12 cellular contexts compared by ENCODE assay signal in genomic region chr3:25454411-25454927, GRCh38. TPM values are rescaled to one million over a fixed set of nuclear protein-coding genes. Genes with fewer than 3 reads are reported as not detected.
DNase-seq lines count a peak whose midpoint lies in the region; TF ChIP-seq lines count a peak whose summit lies in the region.
"Had no signal": no experiment of that assay in that cellular context is flagged by ENCODE, and none has a peak within 500 bp of the region (broad histone marks: within the 10 kb centered on the region; RNA-seq: fewer than 3 reads in every experiment).

No MANE protein-coding gene starts in this region.

- H3K4me3 ChIP-seq in BE2C (ENCODE audit: low read depth, low read length) (peak overlapping the region; percentile 46), LNCaP clone FGC (ENCODE audit: low read depth, low read length) (no peak overlapping the region), esophagus squamous epithelium (peak overlapping the region in 1 of 4 donors; percentile 3), trophoblast cell (ENCODE audit: low read depth, low read length) (no peak overlapping the region), colonic mucosa (no peak overlapping the region)

- no peak for TF ChIP-seq POLR2A in esophagus squamous epithelium (IDR thresholded peaks at IDR 0.05)

- H3K18ac ChIP-seq in trophoblast cell (ENCODE audit: low read length): no peak overlapping the region

- peak overlapping the region; percentile 62 for H4K8ac ChIP-seq in trophoblast cell (ENCODE audit: low read depth, low read length)

- no peak overlapping the region for H2BK12ac ChIP-seq in trophoblast cell (ENCODE audit: low read length)

- TF ChIP-seq CTCF in BE2C (IDR thresholded peaks at IDR 0.05; ENCODE audit: low read depth, low read length) (no peak), LNCaP clone FGC (IDR thresholded peaks at IDR 0.05; ENCODE audit: control insufficient read depth, extremely low read depth, insufficient read depth) (no peak), esophagus squamous epithelium (IDR thresholded peaks at IDR 0.05) (no peak), colonic mucosa (IDR thresholded peaks at IDR 0.05) (no peak)

- H3K9ac ChIP-seq in trophoblast cell (ENCODE audit: low read length): no peak overlapping the region
- no peak overlapping the region for H3K9ac ChIP-seq in colonic mucosa (ENCODE audit: low read depth in 2 of 2, low read length in 2 of 2)

- H2BK5ac ChIP-seq in trophoblast cell (ENCODE audit: low read depth, low read length, poor library complexity): peak overlapping the region; percentile 84

- H3K4ac ChIP-seq in trophoblast cell (ENCODE audit: low read depth, low read length): peak overlapping the region; percentile 70

- no peaks in the 10 kb centered on the region for H3K36me3 Mint-ChIP-seq in activated T-cell treated with anti-CD3 and anti-CD28 coated beads, Interleukin-2, amount 50 U/mL, for 24 hours (ENCODE audit: low read depth)
- no peaks in the 10 kb centered on the region for H3K36me3 Mint-ChIP-seq in T-helper 2 cell treated with Interferon-gamma antibody and Interleukin-4, amounts not matched to agents 5 μg/mL and 100 μg/mL, for 36 hours (ENCODE audit: low read depth)
- H3K36me3 Mint-ChIP-seq: CD8-positive, alpha-beta T cell had no signal

- peak overlapping the region; percentile 65 for H3K4me2 ChIP-seq in trophoblast cell (ENCODE audit: low read length)

- H4K12ac ChIP-seq in trophoblast cell (ENCODE audit: low read depth, low read length): no peak overlapping the region

- peak overlapping the region in 3 of 4 donors; percentile 62 to 85 (median 74) for H3K27ac ChIP-seq in esophagus squamous epithelium
- H3K27ac ChIP-seq in trophoblast cell (ENCODE audit: low read depth, low read length): peak overlapping the region; percentile 98
- H3K27ac ChIP-seq in colonic mucosa: no peak overlapping the region
- H3K27ac ChIP-seq: neutrophil had no signal

- peaks cover 23% of the 10 kb centered on the region for H3K79me1 ChIP-seq in trophoblast cell (ENCODE audit: low read length)

- no peaks in the 10 kb centered on the region for H3K9me3 Mint-ChIP-seq in activated T-cell treated with anti-CD3 and anti-CD28 coated beads, Interleukin-2, amount 50 U/mL, for 24 hours
- no peaks in the 10 kb centered on the region for H3K9me3 Mint-ChIP-seq in T-helper 2 cell treated with Interferon-gamma antibody and Interleukin-4, amounts not matched to agents 5 μg/mL and 100 μg/mL, for 36 hours
- H3K9me3 Mint-ChIP-seq: CD8-positive, alpha-beta T cell had no signal

- H3K4me1 ChIP-seq in BE2C (peaks cover 3% of the 10 kb centered on the region), esophagus squamous epithelium (peaks cover 9 to 57% (median 32%) of the 10 kb centered on the region in 3 donors), trophoblast cell (ENCODE audit: control insufficient read depth in 1 of 2, insufficient read depth in 2 of 2, low read length in 2 of 2) (peaks cover 4 to 16% of the 10 kb centered on the region in 2 experiments), colonic mucosa (no peaks in the 10 kb centered on the region)

- no peaks in the 10 kb centered on the region for H3K79me2 ChIP-seq in trophoblast cell (ENCODE audit: control insufficient read depth, insufficient read depth, low read length, poor library complexity)

- H3K23ac ChIP-seq in trophoblast cell (ENCODE audit: low read length): no peak overlapping the region

- peak overlapping the region; percentile 75 for H4K91ac ChIP-seq in trophoblast cell (ENCODE audit: low read depth, low read length)

- H3K36me3 ChIP-seq in BE2C: no peaks in the 10 kb centered on the region
- H3K36me3 ChIP-seq in esophagus squamous epithelium: no peaks in the 10 kb centered on the region
- no peaks in the 10 kb centered on the region for H3K36me3 ChIP-seq in trophoblast cell (ENCODE audit: control insufficient read depth in 1 of 2, insufficient read depth in 2 of 2, low read length in 2 of 2)
- H3K36me3 ChIP-seq in colonic mucosa: no peaks in the 10 kb centered on the region
- H3K36me3 ChIP-seq: neutrophil had no signal

- H3K4me1 Mint-ChIP-seq in activated T-cell treated with anti-CD3 and anti-CD28 coated beads, Interleukin-2, amount 50 U/mL, for 24 hours (ENCODE audit: low read depth): no peaks in the 10 kb centered on the region
- H3K4me1 Mint-ChIP-seq in T-helper 2 cell treated with Interferon-gamma antibody and Interleukin-4, amounts not matched to agents 5 μg/mL and 100 μg/mL, for 36 hours (ENCODE audit: low read depth): no peaks in the 10 kb centered on the region

- WGBS in esophagus squamous epithelium, 2 donors: 38 to 39% methylated on average over 5 of the region's 5 CpGs
- WGBS in trophoblast cell (ENCODE audit: extremely low coverage, insufficient coverage, insufficient read length): no CpG with 5 or more reads among the region's 5 CpGs

- H3K27me3 ChIP-seq in BE2C (no peaks in the 10 kb centered on the region), esophagus squamous epithelium (no peaks in the 10 kb centered on the region), trophoblast cell (ENCODE audit: insufficient read depth, low read length) (no peaks in the 10 kb centered on the region), colonic mucosa (no peaks in the 10 kb centered on the region)
- H3K27me3 ChIP-seq: neutrophil had no signal

- H2AK5ac ChIP-seq in trophoblast cell (ENCODE audit: low read length): no peak overlapping the region

- DNase-seq in BE2C (peak; percentile 8), LNCaP clone FGC (ENCODE audit: low read depth) (peak; percentile 45), esophagus squamous epithelium (lab: John Stamatoyannopoulos, UW) (no peak), trophoblast cell (peak in 1 of 2 donors; percentile 68), colonic mucosa (no peak), dedifferentiated amniotic fluid mesenchymal stem cell (ENCODE audit: extremely low spot score) (no peak)
- DNase-seq in activated T-cell treated with anti-CD3 and anti-CD28 coated beads, Interleukin-2, amount 50 U/mL, for 24 hours: no peak
- DNase-seq in T-helper 2 cell treated with Interferon-gamma antibody and Interleukin-4, amounts not matched to agents 5 μg/mL and 100 μg/mL, for 36 hours (ENCODE audit: low spot score): no peak
- DNase-seq: CD8-positive, alpha-beta T cell; Kasumi-1; NCI-H748 treated with DMSO at 0.1 percent for 48 hours had no signal

- H3K27me3 Mint-ChIP-seq in activated T-cell treated with anti-CD3 and anti-CD28 coated beads, Interleukin-2, amount 50 U/mL, for 24 hours: peaks cover 3% of the 10 kb centered on the region
- H3K27me3 Mint-ChIP-seq in T-helper 2 cell treated with Interferon-gamma antibody and Interleukin-4, amounts not matched to agents 5 μg/mL and 100 μg/mL, for 36 hours (ENCODE audit: low read depth): no peaks in the 10 kb centered on the region

- H3K9me3 ChIP-seq in BE2C: no peaks in the 10 kb centered on the region
- H3K9me3 ChIP-seq in esophagus squamous epithelium: no peaks in the 10 kb centered on the region
- H3K9me3 ChIP-seq in trophoblast cell (ENCODE audit: insufficient read depth, low read depth, low read length): no peaks in the 10 kb centered on the region
- no peaks in the 10 kb centered on the region for H3K9me3 ChIP-seq in colonic mucosa
- H3K9me3 ChIP-seq: neutrophil had no signal

- intact Hi-C loops in esophagus squamous epithelium (cut with DNase I): no loop called here
- intact Hi-C loops in colonic mucosa (cut with DNase I): no loop called here

- H2AFZ ChIP-seq in trophoblast cell (ENCODE audit: insufficient read depth, low read length, poor library complexity): no peak overlapping the region

- H3K4me3 Mint-ChIP-seq in activated T-cell treated with anti-CD3 and anti-CD28 coated beads, Interleukin-2, amount 50 U/mL, for 24 hours: no peak overlapping the region
- no peak overlapping the region for H3K4me3 Mint-ChIP-seq in T-helper 2 cell treated with Interferon-gamma antibody and Interleukin-4, amounts not matched to agents 5 μg/mL and 100 μg/mL, for 36 hours
- H3K4me3 Mint-ChIP-seq: CD8-positive, alpha-beta T cell had no signal

- no peak overlapping the region for H3K14ac ChIP-seq in trophoblast cell (ENCODE audit: low read length)

- no peak overlapping the region for H3K27ac Mint-ChIP-seq in activated T-cell treated with anti-CD3 and anti-CD28 coated beads, Interleukin-2, amount 50 U/mL, for 24 hours
- no peak overlapping the region for H3K27ac Mint-ChIP-seq in T-helper 2 cell treated with Interferon-gamma antibody and Interleukin-4, amounts not matched to agents 5 μg/mL and 100 μg/mL, for 36 hours
- H3K27ac Mint-ChIP-seq: CD8-positive, alpha-beta T cell had no signal

- peak overlapping the region; percentile 63 for H2BK120ac ChIP-seq in trophoblast cell (ENCODE audit: insufficient read depth, low read length, poor library complexity)

RNA-seq across cellular contexts. Expression of gene RARB, which starts 26.4 kb away (rescaled TPM):
- not detected for polyA plus RNA-seq in BE2C (2012; ENCODE audit: insufficient read depth, insufficient read length, low read depth)
- 1 to 10 TPM; 1.9 to 9.0 (median 3.5) TPM for total RNA-seq in esophagus squamous epithelium
- 7.2 and 7.4 TPM in 2 replicates for polyA plus RNA-seq in trophoblast cell (2013)
- total RNA-seq in colonic mucosa: under 1 TPM; 0.54 to 0.74 TPM
- total RNA-seq: CD8-positive, alpha-beta T cell had no signal

Comparison
In these comparisons a context has a peak if more than half of its experiments do, and no peak if none do; other contexts are left out.
1. DNase-seq: peak in BE2C (single experiment) and LNCaP clone FGC (single experiment); none in esophagus squamous epithelium (single experiment), activated T-cell treated with anti-CD3 and anti-CD28 coated beads, Interleukin-2, amount 50 U/mL, for 24 hours (single experiment), colonic mucosa (single experiment), dedifferentiated amniotic fluid mesenchymal stem cell (single experiment) and T-helper 2 cell treated with Interferon-gamma antibody and Interleukin-4, amounts not matched to agents 5 μg/mL and 100 μg/mL, for 36 hours (single experiment).